8 cellular contexts compared by ENCODE assay signal in genomic region chr2:55418512-55419235, GRCh38. TPM values are rescaled to one million over a fixed set of nuclear protein-coding genes. Genes with fewer than 3 reads are reported as not detected.
DNase-seq lines count a peak whose midpoint lies in the region; ATAC-seq, FAIRE-seq and TF ChIP-seq lines count a peak whose summit lies in the region.

No MANE protein-coding gene starts in this region.

- H2AFZ ChIP-seq in osteoblast (ENCODE audit: low read length): peak overlapping the region; percentile 96

- TF ChIP-seq EP300 in A549 (IDR thresholded peaks at IDR 0.05): no peak

- peak overlapping the region; percentile 92 to 99 for H3K27ac ChIP-seq in A549
- peak overlapping the region; percentile 82 for H3K27ac ChIP-seq in osteoblast (ENCODE audit: low read depth, low read length)

- WGBS in A549 (ENCODE audit: missing lambda C conversion rate): 2% methylated on average over 11 of the region's 11 CpGs

- peak in 1 of 2 experiments; percentile 22 for DNase-seq in A549 (ENCODE audit: low read depth in 1 of 2, low spot score in 1 of 2)
- no peak for DNase-seq in epithelial cell of proximal tubule (ENCODE audit: low read depth)
- no peak for DNase-seq in osteoblast (ENCODE audit: insufficient read length, low spot score, missing footprints)
- DNase-seq in stimulated activated CD4-positive, alpha-beta T cell treated with anti-CD3 and anti-CD28 coated beads, Interleukin-15, amount 100 ng/mL, for 24 hours: no peak
- DNase-seq in activated effector memory CD4-positive, alpha-beta T cell treated with Interleukin-2 at 50 U/mL for 16 hours: no peak

- CTCF ChIA-PET in A549 (lab: Yijun Ruan, JAX): interaction anchor here (0.9 to 1.5 kb wide), 3 partner anchors 8 to 94 kb away, joined by 3 read pairs; no protein-coding TSS in a partner anchor

- H3K4me3 ChIP-seq in A549 (peak overlapping the region; percentile 70), GM12875 (ENCODE audit: low read depth, low read length) (peak overlapping the region; percentile 84), epithelial cell of proximal tubule (ENCODE audit: low read depth, low read length) (peak overlapping the region; percentile 75), osteoblast (ENCODE audit: insufficient read depth, low read length) (peak overlapping the region; percentile 92)

- peak overlapping the region; percentile 93 for H3K4me2 ChIP-seq in A549
- H3K4me2 ChIP-seq in osteoblast (ENCODE audit: insufficient read depth, low read length): peak overlapping the region; percentile 94

- H3K79me2 ChIP-seq in osteoblast (ENCODE audit: insufficient read depth, low read length): peaks cover 57% of the 10 kb centered on the region

- no peak for TF ChIP-seq RAD21 in A549 (conservative IDR thresholded peaks at IDR 0.05 in 1 of 2, IDR thresholded peaks at IDR 0.05 in 1 of 2)

- no peak for TF ChIP-seq CTCF in A549 (IDR thresholded peaks at IDR 0.05)
- no peak for TF ChIP-seq CTCF in GM12875 (IDR thresholded peaks at IDR 0.05; ENCODE audit: borderline replicate concordance, insufficient read depth, low read depth, low read length)
- no peak for TF ChIP-seq CTCF in epithelial cell of proximal tubule (conservative IDR thresholded peaks at IDR 0.05; ENCODE audit: low read depth, low read length)
- no peak for TF ChIP-seq CTCF in osteoblast (IDR thresholded peaks at IDR 0.05; ENCODE audit: extremely low read depth, low read depth, low read length)

- no peak for TF ChIP-seq POLR2A in A549 (IDR thresholded peaks at IDR 0.05; ENCODE audit: low read length)

- H3K9me3 ChIP-seq in A549 (no peaks in the 10 kb centered on the region), osteoblast (ENCODE audit: low read depth, low read length) (no peaks in the 10 kb centered on the region)

- no peaks in the 10 kb centered on the region for H3K27me3 ChIP-seq in osteoblast (ENCODE audit: insufficient read depth, low read length)

- H3K36me3 ChIP-seq in osteoblast (ENCODE audit: insufficient read depth, low read length): no peaks in the 10 kb centered on the region

- H3K4me1 ChIP-seq in A549 (peaks cover 30% of the 10 kb centered on the region; the same call in 2 of the 3 replicates), osteoblast (ENCODE audit: insufficient read depth, low read length) (peaks cover 12% of the 10 kb centered on the region)

- FAIRE-seq in A549 (lab: Jason Lieb, UNC): no peak

- no peaks in the 10 kb centered on the region for H4K20me1 ChIP-seq in osteoblast (ENCODE audit: insufficient read depth, low read length)

- ATAC-seq in A549 (peak in 1 of 2 experiments; percentile 9; a peak in 3 of 6 replicates), SK-N-SH treated with all-trans-retinoic acid at 6 μM for 48 hours (peak; percentile 5), GM21515 (IDR thresholded peaks at IDR 0.05; ENCODE audit: unreplicated experiment) (no peak)

- POLR2A ChIA-PET in A549 (lab: Yijun Ruan, JAX): interaction anchor here (0.9 to 1.7 kb wide), 2 partner anchors 8 to 137 kb away, joined by 3 to 6 read pairs; no protein-coding TSS in a partner anchor

TF ChIP-seq in A549, 52 proteins besides CTCF, POLR2A, EP300 and RAD21 (continues in another document):
- TF ChIP-seq MYC (IDR thresholded peaks at IDR 0.05; ENCODE audit: borderline replicate concordance, low read length) (no peak), FOSL2 (IDR thresholded peaks at IDR 0.05) (no peak), FOSL2 (CRISPR knock-in tag; IDR thresholded peaks at IDR 0.05) (no peak), CHD2 (IDR thresholded peaks at IDR 0.05; ENCODE audit: low read length, partially characterized antibody) (no peak), HEYL (CRISPR knock-in tag; IDR thresholded peaks at IDR 0.05) (no peak), POLR2AphosphoS2 (conservative IDR thresholded peaks at IDR 0.05; ENCODE audit: low read length) (no peak), HOXB13 (CRISPR knock-in tag; IDR thresholded peaks at IDR 0.05; ENCODE audit: low read depth) (no peak), CEBPB (IDR thresholded peaks at IDR 0.05) (no peak), SMC3 (IDR thresholded peaks at IDR 0.05) (no peak), CBX2 (IDR thresholded peaks at IDR 0.05; ENCODE audit: borderline replicate concordance, low read depth) (no peak), ZC3H11A (IDR thresholded peaks at IDR 0.05) (no peak), MAFK (IDR thresholded peaks at IDR 0.05; ENCODE audit: partially characterized antibody) (no peak), ZNF302 (CRISPR knock-in tag; IDR thresholded peaks at IDR 0.05) (no peak), PHF8 (IDR thresholded peaks at IDR 0.05; ENCODE audit: borderline replicate concordance, low read depth) (no peak), CBX8 (IDR thresholded peaks at IDR 0.05) (no peak), EHMT2 (IDR thresholded peaks at IDR 0.05; ENCODE audit: low read depth) (no peak)
- TF ChIP-seq, protein P1, sequence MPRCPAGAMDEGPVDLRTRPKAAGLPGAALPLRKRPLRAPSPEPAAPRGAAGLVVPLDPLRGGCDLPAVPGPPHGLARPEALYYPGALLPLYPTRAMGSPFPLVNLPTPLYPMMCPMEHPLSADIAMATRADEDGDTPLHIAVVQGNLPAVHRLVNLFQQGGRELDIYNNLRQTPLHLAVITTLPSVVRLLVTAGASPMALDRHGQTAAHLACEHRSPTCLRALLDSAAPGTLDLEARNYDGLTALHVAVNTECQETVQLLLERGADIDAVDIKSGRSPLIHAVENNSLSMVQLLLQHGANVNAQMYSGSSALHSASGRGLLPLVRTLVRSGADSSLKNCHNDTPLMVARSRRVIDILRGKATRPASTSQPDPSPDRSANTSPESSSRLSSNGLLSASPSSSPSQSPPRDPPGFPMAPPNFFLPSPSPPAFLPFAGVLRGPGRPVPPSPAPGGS (IDR thresholded peaks at IDR 0.05): no peak

TF ChIP-seq in SK-N-SH treated with all-trans-retinoic acid at 6 μM for 48 hours, 23 proteins besides CTCF, POLR2A, EP300 and RAD21 (continues in another document):
- TF ChIP-seq, protein P2, sequence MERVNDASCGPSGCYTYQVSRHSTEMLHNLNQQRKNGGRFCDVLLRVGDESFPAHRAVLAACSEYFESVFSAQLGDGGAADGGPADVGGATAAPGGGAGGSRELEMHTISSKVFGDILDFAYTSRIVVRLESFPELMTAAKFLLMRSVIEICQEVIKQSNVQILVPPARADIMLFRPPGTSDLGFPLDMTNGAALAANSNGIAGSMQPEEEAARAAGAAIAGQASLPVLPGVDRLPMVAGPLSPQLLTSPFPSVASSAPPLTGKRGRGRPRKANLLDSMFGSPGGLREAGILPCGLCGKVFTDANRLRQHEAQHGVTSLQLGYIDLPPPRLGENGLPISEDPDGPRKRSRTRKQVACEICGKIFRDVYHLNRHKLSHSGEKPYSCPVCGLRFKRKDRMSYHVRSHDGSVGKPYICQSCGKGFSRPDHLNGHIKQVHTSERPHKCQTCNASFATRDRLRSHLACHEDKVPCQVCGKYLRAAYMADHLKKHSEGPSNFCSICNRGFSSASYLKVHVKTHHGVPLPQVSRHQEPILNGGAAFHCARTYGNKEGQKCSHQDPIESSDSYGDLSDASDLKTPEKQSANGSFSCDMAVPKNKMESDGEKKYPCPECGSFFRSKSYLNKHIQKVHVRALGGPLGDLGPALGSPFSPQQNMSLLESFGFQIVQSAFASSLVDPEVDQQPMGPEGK (CRISPR knock-in tag; IDR thresholded peaks at IDR 0.05; ENCODE audit: borderline replicate concordance): no peak; the same call in 1 of the 2 replicates
- TF ChIP-seq ZFP30 (CRISPR knock-in tag; IDR thresholded peaks at IDR 0.05): no peak
- TF ChIP-seq TCF4 (CRISPR knock-in tag; IDR thresholded peaks at IDR 0.05; ENCODE audit: borderline replicate concordance): no peak
- TF ChIP-seq, protein P3, sequence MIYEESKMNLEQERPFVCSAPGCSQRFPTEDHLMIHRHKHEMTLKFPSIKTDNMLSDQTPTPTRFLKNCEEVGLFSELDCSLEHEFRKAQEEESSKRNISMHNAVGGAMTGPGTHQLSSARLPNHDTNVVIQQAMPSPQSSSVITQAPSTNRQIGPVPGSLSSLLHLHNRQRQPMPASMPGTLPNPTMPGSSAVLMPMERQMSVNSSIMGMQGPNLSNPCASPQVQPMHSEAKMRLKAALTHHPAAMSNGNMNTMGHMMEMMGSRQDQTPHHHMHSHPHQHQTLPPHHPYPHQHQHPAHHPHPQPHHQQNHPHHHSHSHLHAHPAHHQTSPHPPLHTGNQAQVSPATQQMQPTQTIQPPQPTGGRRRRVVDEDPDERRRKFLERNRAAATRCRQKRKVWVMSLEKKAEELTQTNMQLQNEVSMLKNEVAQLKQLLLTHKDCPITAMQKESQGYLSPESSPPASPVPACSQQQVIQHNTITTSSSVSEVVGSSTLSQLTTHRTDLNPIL (CRISPR knock-in tag; IDR thresholded peaks at IDR 0.05; ENCODE audit: low read depth): no peak
- no peak for TF ChIP-seq ZNF8 (CRISPR knock-in tag; IDR thresholded peaks at IDR 0.05)
- TF ChIP-seq BACH2 (CRISPR knock-in tag; IDR thresholded peaks at IDR 0.05; ENCODE audit: borderline replicate concordance): no peak
- TF ChIP-seq CSRNP3 (CRISPR knock-in tag; IDR thresholded peaks at IDR 0.05): no peak
- no peak for TF ChIP-seq OSR1 (CRISPR knock-in tag; IDR thresholded peaks at IDR 0.05)
- TF ChIP-seq PPARA (CRISPR knock-in tag; IDR thresholded peaks at IDR 0.05; ENCODE audit: borderline replicate concordance): no peak
- no peak for TF ChIP-seq GLIS3 (CRISPR knock-in tag; IDR thresholded peaks at IDR 0.05)
- TF ChIP-seq TOX (CRISPR knock-in tag; IDR thresholded peaks at IDR 0.05; ENCODE audit: borderline replicate concordance): no peak
- TF ChIP-seq ESRRG (CRISPR knock-in tag; IDR thresholded peaks at IDR 0.05): no peak
- TF ChIP-seq ZFP3 (CRISPR knock-in tag; IDR thresholded peaks at IDR 0.05): no peak
- no peak for TF ChIP-seq SNAI2 (CRISPR knock-in tag; IDR thresholded peaks at IDR 0.05)
- no peak for TF ChIP-seq ZNF70 (CRISPR knock-in tag; IDR thresholded peaks at IDR 0.05)

RNA-seq across cellular contexts. Expression of gene CCDC88A, which starts 1.0 kb away (rescaled TPM):
- 70.9 and 77.8 TPM in 2 replicates for polyA plus RNA-seq in A549 (2011; rRNA removed)
- polyA plus RNA-seq in A549 (2012; cell fraction: cytosol; rRNA removed): 10.3 and 11.8 TPM in 2 replicates
- polyA plus RNA-seq in A549 (2012; cell fraction: nucleus; rRNA removed): 12.0 and 16.2 TPM in 2 replicates
- polyA plus RNA-seq in A549 (2017; fragmentation: RNase III; extraction: RNeasy Plus Mini Kit Qiagen cat#74134 plus additional on column Dnase treatment): 21.3 to 22.8 TPM (median 22.3 TPM) in 3 replicates
- 108 and 116 TPM in 2 replicates for polyA minus RNA-seq in A549 (2011; rRNA and poly(A)+ RNA removed)
- 28.3 and 31.2 TPM in 2 replicates for total RNA-seq in epithelial cell of proximal tubule
- total RNA-seq in osteoblast: 54.3 and 55.1 TPM in 2 replicates
